ENCODE assay signal across 8 cellular contexts in genomic region chr13:40666058-40666904, GRCh38. TPM values are rescaled to one million over a fixed set of nuclear protein-coding genes. Genes with fewer than 3 reads are reported as not detected.
DNase-seq lines count a peak whose midpoint lies in the region; ATAC-seq lines count a peak whose summit lies in the region.

TSS of gene FOXO1 (minus strand) at chr13:40666641. CDS start at chr13:40666212, 429 bp downstream.

- H3K27ac Mint-ChIP-seq in activated T-helper 2 cell treated with anti-CD3 and anti-CD28 coated beads, Interferon-gamma antibody, Interleukin-2, Interleukin-4, amounts not matched to agents 10 μg/mL and 5 μg/mL and 100 μg/mL, durations not matched to agents 14 hours and 24 hours and 36 hours: peak within 1 kb of the TSS; percentile 93
- peak within 1 kb of the TSS; percentile 74 to 87 for H3K27ac Mint-ChIP-seq in natural killer cell treated with Interleukin-12 subunit alpha and Interleukin-12 subunit beta and Interleukin-15 and Interleukin-18, amount 100 ng/mL, for 72 hours

- peaks cover 33% of the 10 kb centered on the region for H3K4me1 Mint-ChIP-seq in activated T-helper 2 cell treated with anti-CD3 and anti-CD28 coated beads, Interferon-gamma antibody, Interleukin-2, Interleukin-4, amounts not matched to agents 10 μg/mL and 5 μg/mL and 100 μg/mL, durations not matched to agents 14 hours and 24 hours and 36 hours (ENCODE audit: low read depth)
- H3K4me1 Mint-ChIP-seq in natural killer cell treated with Interleukin-12 subunit alpha and Interleukin-12 subunit beta and Interleukin-15 and Interleukin-18, amount 100 ng/mL, for 72 hours (ENCODE audit: low read depth in 2 of 2): peaks cover 28 to 32% of the 10 kb centered on the region in 2 donors

- H3K4me1 ChIP-seq in HUES6 (ENCODE audit: control insufficient read depth, insufficient read depth, low read length): peaks cover 28% of the 10 kb centered on the region

- peaks cover 20% of the 10 kb centered on the region for H3K36me3 Mint-ChIP-seq in activated T-helper 2 cell treated with anti-CD3 and anti-CD28 coated beads, Interferon-gamma antibody, Interleukin-2, Interleukin-4, amounts not matched to agents 10 μg/mL and 5 μg/mL and 100 μg/mL, durations not matched to agents 14 hours and 24 hours and 36 hours (ENCODE audit: low read depth)
- H3K36me3 Mint-ChIP-seq in natural killer cell treated with Interleukin-12 subunit alpha and Interleukin-12 subunit beta and Interleukin-15 and Interleukin-18, amount 100 ng/mL, for 72 hours: no peaks in the 10 kb centered on the region

- intact Hi-C loops in activated T-helper 2 cell treated with anti-CD3 and anti-CD28 coated beads, Interferon-gamma antibody, Interleukin-2, Interleukin-4, amounts not matched to agents 10 μg/mL and 5 μg/mL and 100 μg/mL, durations not matched to agents 14 hours and 24 hours and 36 hours (cut with micrococcal nuclease): loop anchor here (10.0 kb wide), 1 partner anchor 711 kb away; no protein-coding TSS in a partner anchor

- DNase-seq in DMS 273 treated with DMSO at 0.1 percent for 48 hours (lab: John Stamatoyannopoulos, UW) (peak; percentile 44), RPMI8226 (peak; percentile 90), fibroblast of peridontal ligament (ENCODE audit: extremely low read depth) (peak; percentile 65)
- peak; percentile 87 for DNase-seq in activated T-helper 2 cell treated with anti-CD3 and anti-CD28 coated beads, Interferon-gamma antibody, Interleukin-2, Interleukin-4, amounts not matched to agents 10 μg/mL and 5 μg/mL and 100 μg/mL, durations not matched to agents 14 hours and 24 hours and 36 hours (ENCODE audit: low spot score)
- peak; percentile 96 for DNase-seq in natural killer cell treated with Interleukin-12 subunit alpha and Interleukin-12 subunit beta and Interleukin-15 and Interleukin-18, amount 100 ng/mL, for 72 hours (ENCODE audit: low spot score)
- peak; percentile 87 for DNase-seq in stimulated activated naive CD4-positive, alpha-beta T cell treated with Interleukin-2 at 50 U/mL for 16 hours (lab: John Stamatoyannopoulos, UW)

- H3K4me3 Mint-ChIP-seq in activated T-helper 2 cell treated with anti-CD3 and anti-CD28 coated beads, Interferon-gamma antibody, Interleukin-2, Interleukin-4, amounts not matched to agents 10 μg/mL and 5 μg/mL and 100 μg/mL, durations not matched to agents 14 hours and 24 hours and 36 hours (ENCODE audit: low read depth): peak within 1 kb of the TSS; percentile 86
- peak within 1 kb of the TSS; percentile 91 for H3K4me3 Mint-ChIP-seq in natural killer cell treated with Interleukin-12 subunit alpha and Interleukin-12 subunit beta and Interleukin-15 and Interleukin-18, amount 100 ng/mL, for 72 hours

- ATAC-seq in GM21390 (IDR thresholded peaks at IDR 0.05; ENCODE audit: unreplicated experiment): peak; percentile 60
- ATAC-seq in natural killer cell treated with Interleukin-12 subunit alpha and Interleukin-12 subunit beta and Interleukin-15 and Interleukin-18, amount 100 ng/mL, for 72 hours: peak; percentile 85 to 93

- H3K9me3 Mint-ChIP-seq in activated T-helper 2 cell treated with anti-CD3 and anti-CD28 coated beads, Interferon-gamma antibody, Interleukin-2, Interleukin-4, amounts not matched to agents 10 μg/mL and 5 μg/mL and 100 μg/mL, durations not matched to agents 14 hours and 24 hours and 36 hours: no peaks in the 10 kb centered on the region
- no peaks in the 10 kb centered on the region for H3K9me3 Mint-ChIP-seq in natural killer cell treated with Interleukin-12 subunit alpha and Interleukin-12 subunit beta and Interleukin-15 and Interleukin-18, amount 100 ng/mL, for 72 hours

- H3K9me3 ChIP-seq in HUES6 (ENCODE audit: control insufficient read depth, insufficient read depth, low read depth, low read length): no peaks in the 10 kb centered on the region

- no peaks in the 10 kb centered on the region; the same call in 1 of the 2 replicates for H3K36me3 ChIP-seq in HUES6 (ENCODE audit: control insufficient read depth, insufficient read depth, low read length)

- peak within 1 kb of the TSS; percentile 84 for H3K9ac ChIP-seq in HUES6 (ENCODE audit: low read length)

- peaks cover 10% of the 10 kb centered on the region; the same call in 1 of the 2 replicates for H3K27me3 ChIP-seq in HUES6 (ENCODE audit: control insufficient read depth, insufficient read depth, low read length)

- H3K27me3 Mint-ChIP-seq in activated T-helper 2 cell treated with anti-CD3 and anti-CD28 coated beads, Interferon-gamma antibody, Interleukin-2, Interleukin-4, amounts not matched to agents 10 μg/mL and 5 μg/mL and 100 μg/mL, durations not matched to agents 14 hours and 24 hours and 36 hours (ENCODE audit: low read depth): no peaks in the 10 kb centered on the region
- no peaks in the 10 kb centered on the region for H3K27me3 Mint-ChIP-seq in natural killer cell treated with Interleukin-12 subunit alpha and Interleukin-12 subunit beta and Interleukin-15 and Interleukin-18, amount 100 ng/mL, for 72 hours

- peak within 1 kb of the TSS; percentile 98 for H3K4me3 ChIP-seq in HUES6 (ENCODE audit: low read depth, low read length)

- peak within 1 kb of the TSS; percentile 73; the same call in 1 of the 2 replicates for H3K27ac ChIP-seq in HUES6 (ENCODE audit: low read depth, low read length)

RNA-seq across cellular contexts. Expression of gene FOXO1, which starts in this region (rescaled TPM):
- total RNA-seq in activated T-helper 2 cell treated with anti-CD3 and anti-CD28 coated beads, Interferon-gamma antibody, Interleukin-2, Interleukin-4, amounts not matched to agents 10 μg/mL and 5 μg/mL and 100 μg/mL, durations not matched to agents 14 hours and 24 hours and 36 hours: 38.2 and 38.3 TPM in 2 replicates
- 1 to 10 TPM; 6.1 to 9.5 TPM for total RNA-seq in natural killer cell treated with Interleukin-12 subunit alpha and Interleukin-12 subunit beta and Interleukin-15 and Interleukin-18, amount 100 ng/mL, for 72 hours

Comparison
In these comparisons a context has a peak if more than half of its experiments do, and no peak if none do; other contexts are left out.
1. Peak in every context shown above with its lines: DNase-seq, ATAC-seq, H3K4me3 ChIP-seq and H3K27ac ChIP-seq.
2. DNase-seq: peak in every context shown above with its lines; median percentile 96 in natural killer cell treated with Interleukin-12 subunit alpha and Interleukin-12 subunit beta and Interleukin-15 and Interleukin-18, amount 100 ng/mL, for 72 hours; 90 in RPMI8226; 87 in activated T-helper 2 cell treated with anti-CD3 and anti-CD28 coated beads, Interferon-gamma antibody, Interleukin-2, Interleukin-4, amounts not matched to agents 10 μg/mL and 5 μg/mL and 100 μg/mL, durations not matched to agents 14 hours and 24 hours and 36 hours; 87 in stimulated activated naive CD4-positive, alpha-beta T cell treated with Interleukin-2 at 50 U/mL for 16 hours; 65 in fibroblast of peridontal ligament; 44 in DMS 273 treated with DMSO at 0.1 percent for 48 hours.